Comparison of ENCODE assay signal across 8 cellular contexts in genomic region chr16:67279296-67280089, GRCh38. TPM values are rescaled to one million over a fixed set of nuclear protein-coding genes. Genes with fewer than 3 reads are reported as not detected.
DNase-seq lines count a peak whose midpoint lies in the region; ATAC-seq and TF ChIP-seq lines count a peak whose summit lies in the region.

TSS of gene PLEKHG4 (plus strand) at chr16:67279532. CDS start at chr16:67280045, 513 bp downstream.

- peaks cover 0 to 23% (median 21%) of the 10 kb centered on the region in 4 donors for H3K4me1 ChIP-seq in transverse colon

- no peak for TF ChIP-seq POLR2A in transverse colon (IDR thresholded peaks at IDR 0.05)

- intact Hi-C loops in transverse colon (cut with DNase I; ENCODE audit: low total_unique reads), result loop anchor here (5.0 kb wide), 1 partner anchor 118 kb away; no protein-coding TSS in a partner anchor

- no peaks in the 10 kb centered on the region for H3K9me3 ChIP-seq in transverse colon

- peak; percentile 63 for ATAC-seq in GM21447 (IDR thresholded peaks at IDR 0.05; ENCODE audit: unreplicated experiment)

- in situ Hi-C loops in SK-MEL-5 (cut with HindIII; ENCODE audit: low pct_unique_long_range_greater_than_20kb, low sequenced_read_pairs), result no loop called here
- in situ Hi-C loops in transverse colon (cut with MboI; ENCODE audit: low pct_ligation_motif_present in 1 of 4, low pct_unique_long_range_greater_than_20kb in 1 of 4, low sequenced_read_pairs in 3 of 4), result loop anchor here in 1 of 4 donors (25.0 kb wide), 1 partner anchor 108 kb away; the partner anchor contains the start of gene TPPP3

- TF ChIP-seq EP300 in transverse colon (IDR thresholded peaks at IDR 0.05; ENCODE audit: low read depth), result no peak

- DNase-seq in DMS 273 (lab: John Stamatoyannopoulos, UW; ENCODE audit: unreplicated experiment) (peak; percentile 92), KG1 (lab: John Stamatoyannopoulos, UW) (peak; percentile 46), SK-MEL-5 (ENCODE audit: low read depth, low spot score) (peak; percentile 75), glomerular visceral epithelial cell (ENCODE audit: extremely low spot score) (peak; percentile 69), pons (ENCODE audit: low spot score) (peak; percentile 53), transverse colon (peak; percentile 85)
- peak; percentile 84 for DNase-seq in activated naive CD4-positive, alpha-beta T cell treated with Interleukin-2 at 50 U/mL for 16 hours

- H3K27ac ChIP-seq in transverse colon, result peak within 1 kb of the TSS; percentile 52 to 78 (median 66)

- WGBS in transverse colon (ENCODE audit: low coverage in 1 of 2), 2 donors, result 22% methylated on average over 43 of the region's 83 CpGs; no CpG with 5 or more reads in 1 of the 2 donors

- peak in 4 of 5 experiments; percentile 59 to 84 (median 62) for TF ChIP-seq CTCF in transverse colon (IDR thresholded peaks at IDR 0.05)

- peak within 1 kb of the TSS; percentile 52 to 78 (median 58) for H3K4me3 ChIP-seq in transverse colon

- no peaks in the 10 kb centered on the region for H3K36me3 ChIP-seq in transverse colon

- H3K27me3 ChIP-seq in transverse colon, result no peaks in the 10 kb centered on the region

RNA-seq across cellular contexts. Expression of gene PLEKHG4, which starts in this region (rescaled TPM):
- total RNA-seq in SK-MEL-5 (2014; rRNA removed; shearing (Covaris generic)), result 10.5 and 12.9 TPM in 2 replicates
- 14.5 and 17.1 TPM in 2 replicates for polyA plus RNA-seq in SK-MEL-5 (2015; cell fraction: cytosol; rRNA removed)
- polyA plus RNA-seq in SK-MEL-5 (2015; cell fraction: nucleus; rRNA removed), result 129 and 130 TPM in 2 replicates
- 10 to 100 TPM in 2 of 4 donors, 1 to 10 TPM in 1, under 1 TPM in 1; 0.80 to 12.2 (median 8.7) TPM for total RNA-seq in transverse colon

Comparison
In these comparisons a context has a peak if more than half of its experiments do, and no peak if none do; other contexts are left out.
1. Peak in every context shown above with its lines: DNase-seq, ATAC-seq, H3K4me3 ChIP-seq and H3K27ac ChIP-seq.